ENCODE assay signal across 17 cellular contexts in genomic region chr3:120566243-120566980, GRCh38. TPM values are rescaled to one million over a fixed set of nuclear protein-coding genes. Genes with fewer than 3 reads are reported as not detected.
DNase-seq lines count a peak whose midpoint lies in the region; ATAC-seq and FAIRE-seq lines count a peak whose summit lies in the region.
"Had no signal": no experiment of that assay in that cellular context is flagged by ENCODE, and none has a peak within 500 bp of the region (broad histone marks: within the 10 kb centered on the region; RNA-seq: fewer than 3 reads in every experiment).

No MANE protein-coding gene starts in this region.

- no peak overlapping the region for H3K4me3 ChIP-seq in BLaER1
- peak overlapping the region; percentile 43 for H3K4me3 ChIP-seq in neuron (ENCODE audit: low read length)
- H3K4me3 ChIP-seq: uterus had no signal

- no peaks in the 10 kb centered on the region for H3K9me3 ChIP-seq in BLaER1
- no peaks in the 10 kb centered on the region for H3K9me3 ChIP-seq in neuron (ENCODE audit: low read length)
- H3K9me3 ChIP-seq: uterus had no signal

- H3K9ac ChIP-seq in BLaER1 = no peak overlapping the region

- no peak overlapping the region for H3K27ac ChIP-seq in BLaER1

- ATAC-seq in GM21717 (IDR thresholded peaks at IDR 0.05; ENCODE audit: unreplicated experiment) = no peak
- ATAC-seq: left colon had no signal

- peak; percentile 2 for DNase-seq in NCI-H146 treated with DMSO at 0.1 percent for 48 hours (lab: John Stamatoyannopoulos, UW; ENCODE audit: unreplicated experiment)
- DNase-seq in cerebellar nuclear complex (lab: John Stamatoyannopoulos, UW) = peak; percentile 18 to 24
- DNase-seq in SW480 (ENCODE audit: low spot score) = no peak
- DNase-seq in occipital lobe (lab: John Stamatoyannopoulos, UW) = no peak
- no peak for DNase-seq in urothelium cell line (ENCODE audit: low spot score)
- DNase-seq: activated B cell treated with CpG ODN at 0.5 μM for 24 hours; DMS79; hippocampal formation; left colon; NCI-H187 treated with DMSO at 0.1 percent for 48 hours; NCI-H510A; stimulated activated naive CD4-positive, alpha-beta T cell treated with Interleukin-2 at 50 U/mL for 16 hours; uterus had no signal

- no peaks in the 10 kb centered on the region for H3K27me3 ChIP-seq in BLaER1
- no peaks in the 10 kb centered on the region for H3K27me3 ChIP-seq in neuron (ENCODE audit: insufficient read depth, low read length)
- H3K27me3 ChIP-seq: uterus had no signal

- H3K36me3 ChIP-seq in BLaER1 (no peaks in the 10 kb centered on the region), neuron (ENCODE audit: insufficient read depth, low read length) (no peaks in the 10 kb centered on the region)
- H3K36me3 ChIP-seq: uterus had no signal

- no peaks in the 10 kb centered on the region for H4K20me1 ChIP-seq in BLaER1

- peaks cover 13% of the 10 kb centered on the region for H3K4me1 ChIP-seq in BLaER1
- H3K4me1 ChIP-seq in neuron (ENCODE audit: insufficient read depth, low read length) = peaks cover 34% of the 10 kb centered on the region
- H3K4me1 ChIP-seq: uterus had no signal

- peak overlapping the region; percentile 11; the same call in 1 of the 2 replicates for H3K4me2 ChIP-seq in BLaER1

- FAIRE-seq in urothelium cell line (lab: Jason Lieb, UNC) = no peak
- FAIRE-seq: astrocyte had no signal

- H2AFZ ChIP-seq in neuron (ENCODE audit: low read depth, low read length) = no peak overlapping the region

RNA-seq across cellular contexts. Expression of gene NDUFB4, which starts 29.7 kb away (rescaled TPM):
- total RNA-seq in occipital lobe = 34.6 TPM

Comparison
In these comparisons a context has a peak if more than half of its experiments do, and no peak if none do; other contexts are left out.
1. DNase-seq: peak in NCI-H146 treated with DMSO at 0.1 percent for 48 hours (single experiment) and cerebellar nuclear complex (2 of 2); none in SW480 (single experiment), occipital lobe (single experiment) and urothelium cell line (single experiment).